1 cellular context compared by ENCODE assay signal in the genomic region with DNA sequence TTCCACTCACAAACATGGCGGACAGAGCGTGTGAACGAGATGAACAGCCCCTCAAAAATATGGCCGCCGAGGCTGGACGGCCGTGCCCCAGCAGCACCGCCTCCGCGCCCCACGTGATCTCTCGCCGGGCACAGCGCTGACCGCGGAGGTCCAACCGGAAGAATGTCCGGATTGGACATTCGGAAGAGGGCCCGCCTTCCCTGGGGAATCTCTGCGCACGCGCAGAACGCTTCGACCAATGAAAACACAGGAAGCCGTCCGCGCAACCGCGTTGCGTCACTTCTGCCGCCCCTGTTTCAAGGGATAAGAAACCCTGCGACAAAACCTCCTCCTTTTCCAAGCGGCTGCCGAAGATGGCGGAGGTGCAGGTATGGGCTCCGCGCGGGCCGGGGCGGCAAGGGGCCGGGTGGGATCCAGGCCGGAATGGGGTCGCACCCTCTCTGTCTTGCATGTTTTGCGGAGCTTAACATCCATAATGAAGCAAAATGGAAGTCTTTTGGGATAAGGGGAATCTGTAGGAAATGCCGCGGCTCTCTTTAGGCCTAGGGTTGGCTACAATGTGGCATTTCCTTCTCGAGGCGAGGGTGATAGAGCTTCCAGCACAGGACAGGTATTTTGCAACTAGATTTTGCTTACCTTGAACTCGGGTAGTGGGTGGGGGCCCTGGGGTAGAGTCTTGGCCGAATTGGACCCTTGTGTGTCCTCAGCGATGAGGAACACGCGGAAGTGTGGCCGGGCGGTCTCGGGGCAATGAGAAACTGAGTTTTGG.
TF ChIP-seq lines count a peak whose summit lies in the region.

A gene (plus strand): TSS at position 332 of the 769 bp plus-strand sequence. CDS start 22 bp downstream, at position 354.

TF ChIP-seq in K562, 482 proteins besides CTCF, POLR2A, EP300 and RAD21 (continued from another document and continues in another):
- TF ChIP-seq, protein P1, sequence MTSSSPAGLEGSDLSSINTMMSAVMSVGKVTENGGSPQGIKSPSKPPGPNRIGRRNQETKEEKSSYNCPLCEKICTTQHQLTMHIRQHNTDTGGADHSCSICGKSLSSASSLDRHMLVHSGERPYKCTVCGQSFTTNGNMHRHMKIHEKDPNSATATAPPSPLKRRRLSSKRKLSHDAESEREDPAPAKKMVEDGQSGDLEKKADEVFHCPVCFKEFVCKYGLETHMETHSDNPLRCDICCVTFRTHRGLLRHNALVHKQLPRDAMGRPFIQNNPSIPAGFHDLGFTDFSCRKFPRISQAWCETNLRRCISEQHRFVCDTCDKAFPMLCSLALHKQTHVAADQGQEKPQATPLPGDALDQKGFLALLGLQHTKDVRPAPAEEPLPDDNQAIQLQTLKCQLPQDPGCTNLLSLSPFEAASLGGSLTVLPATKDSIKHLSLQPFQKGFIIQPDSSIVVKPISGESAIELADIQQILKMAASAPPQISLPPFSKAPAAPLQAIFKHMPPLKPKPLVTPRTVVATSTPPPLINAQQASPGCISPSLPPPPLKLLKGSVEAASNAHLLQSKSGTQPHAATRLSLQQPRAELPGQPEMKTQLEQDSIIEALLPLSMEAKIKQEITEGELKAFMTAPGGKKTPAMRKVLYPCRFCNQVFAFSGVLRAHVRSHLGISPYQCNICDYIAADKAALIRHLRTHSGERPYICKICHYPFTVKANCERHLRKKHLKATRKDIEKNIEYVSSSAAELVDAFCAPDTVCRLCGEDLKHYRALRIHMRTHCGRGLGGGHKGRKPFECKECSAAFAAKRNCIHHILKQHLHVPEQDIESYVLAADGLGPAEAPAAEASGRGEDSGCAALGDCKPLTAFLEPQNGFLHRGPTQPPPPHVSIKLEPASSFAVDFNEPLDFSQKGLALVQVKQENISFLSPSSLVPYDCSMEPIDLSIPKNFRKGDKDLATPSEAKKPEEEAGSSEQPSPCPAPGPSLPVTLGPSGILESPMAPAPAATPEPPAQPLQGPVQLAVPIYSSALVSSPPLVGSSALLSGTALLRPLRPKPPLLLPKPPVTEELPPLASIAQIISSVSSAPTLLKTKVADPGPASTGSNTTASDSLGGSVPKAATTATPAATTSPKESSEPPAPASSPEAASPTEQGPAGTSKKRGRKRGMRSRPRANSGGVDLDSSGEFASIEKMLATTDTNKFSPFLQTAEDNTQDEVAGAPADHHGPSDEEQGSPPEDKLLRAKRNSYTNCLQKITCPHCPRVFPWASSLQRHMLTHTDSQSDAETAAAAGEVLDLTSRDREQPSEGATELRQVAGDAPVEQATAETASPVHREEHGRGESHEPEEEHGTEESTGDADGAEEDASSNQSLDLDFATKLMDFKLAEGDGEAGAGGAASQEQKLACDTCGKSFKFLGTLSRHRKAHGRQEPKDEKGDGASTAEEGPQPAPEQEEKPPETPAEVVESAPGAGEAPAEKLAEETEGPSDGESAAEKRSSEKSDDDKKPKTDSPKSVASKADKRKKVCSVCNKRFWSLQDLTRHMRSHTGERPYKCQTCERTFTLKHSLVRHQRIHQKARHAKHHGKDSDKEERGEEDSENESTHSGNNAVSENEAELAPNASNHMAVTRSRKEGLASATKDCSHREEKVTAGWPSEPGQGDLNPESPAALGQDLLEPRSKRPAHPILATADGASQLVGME (CRISPR knock-in tag; IDR thresholded peaks at IDR 0.05), result no peak
- no peak for TF ChIP-seq IFI16 (CRISPR knock-in tag; IDR thresholded peaks at IDR 0.05)
- no peak for TF ChIP-seq PTRF (tag; IDR thresholded peaks at IDR 0.05)
- TF ChIP-seq, protein P2, sequence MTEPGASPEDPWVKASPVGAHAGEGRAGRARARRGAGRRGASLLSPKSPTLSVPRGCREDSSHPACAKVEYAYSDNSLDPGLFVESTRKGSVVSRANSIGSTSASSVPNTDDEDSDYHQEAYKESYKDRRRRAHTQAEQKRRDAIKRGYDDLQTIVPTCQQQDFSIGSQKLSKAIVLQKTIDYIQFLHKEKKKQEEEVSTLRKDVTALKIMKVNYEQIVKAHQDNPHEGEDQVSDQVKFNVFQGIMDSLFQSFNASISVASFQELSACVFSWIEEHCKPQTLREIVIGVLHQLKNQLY (CRISPR knock-in tag; conservative IDR thresholded peaks at IDR 0.05), result peak in 1 of 2 experiments; percentile 12; a peak in 1 of 4 replicates
- TF ChIP-seq FOXM1 (IDR thresholded peaks at IDR 0.05; ENCODE audit: low read depth), result 0 out of 2 replicates have a peak, but pooled peaks have one; percentile 19
- TF ChIP-seq FOXM1 (CRISPR knock-in tag; IDR thresholded peaks at IDR 0.05; ENCODE audit: low read depth), result no peak
- TF ChIP-seq, protein P3, sequence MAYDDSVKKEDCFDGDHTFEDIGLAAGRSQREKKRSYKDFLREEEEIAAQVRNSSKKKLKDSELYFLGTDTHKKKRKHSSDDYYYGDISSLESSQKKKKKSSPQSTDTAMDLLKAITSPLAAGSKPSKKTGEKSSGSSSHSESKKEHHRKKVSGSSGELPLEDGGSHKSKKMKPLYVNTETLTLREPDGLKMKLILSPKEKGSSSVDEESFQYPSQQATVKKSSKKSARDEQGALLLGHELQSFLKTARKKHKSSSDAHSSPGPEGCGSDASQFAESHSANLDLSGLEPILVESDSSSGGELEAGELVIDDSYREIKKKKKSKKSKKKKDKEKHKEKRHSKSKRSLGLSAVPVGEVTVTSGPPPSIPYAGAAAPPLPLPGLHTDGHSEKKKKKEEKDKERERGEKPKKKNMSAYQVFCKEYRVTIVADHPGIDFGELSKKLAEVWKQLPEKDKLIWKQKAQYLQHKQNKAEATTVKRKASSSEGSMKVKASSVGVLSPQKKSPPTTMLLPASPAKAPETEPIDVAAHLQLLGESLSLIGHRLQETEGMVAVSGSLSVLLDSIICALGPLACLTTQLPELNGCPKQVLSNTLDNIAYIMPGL (CRISPR knock-in tag; IDR thresholded peaks at IDR 0.05), result peak; percentile 74; the same call in 1 of the 2 replicates
- TF ChIP-seq, protein P4, sequence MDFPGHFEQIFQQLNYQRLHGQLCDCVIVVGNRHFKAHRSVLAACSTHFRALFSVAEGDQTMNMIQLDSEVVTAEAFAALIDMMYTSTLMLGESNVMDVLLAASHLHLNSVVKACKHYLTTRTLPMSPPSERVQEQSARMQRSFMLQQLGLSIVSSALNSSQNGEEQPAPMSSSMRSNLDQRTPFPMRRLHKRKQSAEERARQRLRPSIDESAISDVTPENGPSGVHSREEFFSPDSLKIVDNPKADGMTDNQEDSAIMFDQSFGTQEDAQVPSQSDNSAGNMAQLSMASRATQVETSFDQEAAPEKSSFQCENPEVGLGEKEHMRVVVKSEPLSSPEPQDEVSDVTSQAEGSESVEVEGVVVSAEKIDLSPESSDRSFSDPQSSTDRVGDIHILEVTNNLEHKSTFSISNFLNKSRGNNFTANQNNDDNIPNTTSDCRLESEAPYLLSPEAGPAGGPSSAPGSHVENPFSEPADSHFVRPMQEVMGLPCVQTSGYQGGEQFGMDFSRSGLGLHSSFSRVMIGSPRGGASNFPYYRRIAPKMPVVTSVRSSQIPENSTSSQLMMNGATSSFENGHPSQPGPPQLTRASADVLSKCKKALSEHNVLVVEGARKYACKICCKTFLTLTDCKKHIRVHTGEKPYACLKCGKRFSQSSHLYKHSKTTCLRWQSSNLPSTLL (IDR thresholded peaks at IDR 0.05), result no peak
- peak; percentile 98 for TF ChIP-seq RAD51 (IDR thresholded peaks at IDR 0.05; ENCODE audit: borderline replicate concordance, low read depth)
- no peak for TF ChIP-seq TRIM28 (IDR thresholded peaks at IDR 0.05)
- TF ChIP-seq ZNF589 (CRISPR knock-in tag; IDR thresholded peaks at IDR 0.05; ENCODE audit: low read depth), result peak; percentile 83; the same call in 1 of the 2 replicates
- TF ChIP-seq BRCA1 (IDR thresholded peaks at IDR 0.05), result no peak
- no peak for TF ChIP-seq BRCA1 (CRISPR knock-in tag; IDR thresholded peaks at IDR 0.05)
- TF ChIP-seq, protein P5, sequence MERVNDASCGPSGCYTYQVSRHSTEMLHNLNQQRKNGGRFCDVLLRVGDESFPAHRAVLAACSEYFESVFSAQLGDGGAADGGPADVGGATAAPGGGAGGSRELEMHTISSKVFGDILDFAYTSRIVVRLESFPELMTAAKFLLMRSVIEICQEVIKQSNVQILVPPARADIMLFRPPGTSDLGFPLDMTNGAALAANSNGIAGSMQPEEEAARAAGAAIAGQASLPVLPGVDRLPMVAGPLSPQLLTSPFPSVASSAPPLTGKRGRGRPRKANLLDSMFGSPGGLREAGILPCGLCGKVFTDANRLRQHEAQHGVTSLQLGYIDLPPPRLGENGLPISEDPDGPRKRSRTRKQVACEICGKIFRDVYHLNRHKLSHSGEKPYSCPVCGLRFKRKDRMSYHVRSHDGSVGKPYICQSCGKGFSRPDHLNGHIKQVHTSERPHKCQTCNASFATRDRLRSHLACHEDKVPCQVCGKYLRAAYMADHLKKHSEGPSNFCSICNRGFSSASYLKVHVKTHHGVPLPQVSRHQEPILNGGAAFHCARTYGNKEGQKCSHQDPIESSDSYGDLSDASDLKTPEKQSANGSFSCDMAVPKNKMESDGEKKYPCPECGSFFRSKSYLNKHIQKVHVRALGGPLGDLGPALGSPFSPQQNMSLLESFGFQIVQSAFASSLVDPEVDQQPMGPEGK (CRISPR knock-in tag; IDR thresholded peaks at IDR 0.05; ENCODE audit: borderline replicate concordance), result no peak
- TF ChIP-seq, protein P6, sequence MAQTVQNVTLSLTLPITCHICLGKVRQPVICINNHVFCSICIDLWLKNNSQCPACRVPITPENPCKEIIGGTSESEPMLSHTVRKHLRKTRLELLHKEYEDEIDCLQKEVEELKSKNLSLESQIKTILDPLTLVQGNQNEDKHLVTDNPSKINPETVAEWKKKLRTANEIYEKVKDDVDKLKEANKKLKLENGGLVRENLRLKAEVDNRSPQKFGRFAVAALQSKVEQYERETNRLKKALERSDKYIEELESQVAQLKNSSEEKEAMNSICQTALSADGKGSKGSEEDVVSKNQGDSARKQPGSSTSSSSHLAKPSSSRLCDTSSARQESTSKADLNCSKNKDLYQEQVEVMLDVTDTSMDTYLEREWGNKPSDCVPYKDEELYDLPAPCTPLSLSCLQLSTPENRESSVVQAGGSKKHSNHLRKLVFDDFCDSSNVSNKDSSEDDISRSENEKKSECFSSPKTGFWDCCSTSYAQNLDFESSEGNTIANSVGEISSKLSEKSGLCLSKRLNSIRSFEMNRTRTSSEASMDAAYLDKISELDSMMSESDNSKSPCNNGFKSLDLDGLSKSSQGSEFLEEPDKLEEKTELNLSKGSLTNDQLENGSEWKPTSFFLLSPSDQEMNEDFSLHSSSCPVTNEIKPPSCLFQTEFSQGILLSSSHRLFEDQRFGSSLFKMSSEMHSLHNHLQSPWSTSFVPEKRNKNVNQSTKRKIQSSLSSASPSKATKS (CRISPR knock-in tag; IDR thresholded peaks at IDR 0.05), result no peak
- TF ChIP-seq, protein P7, sequence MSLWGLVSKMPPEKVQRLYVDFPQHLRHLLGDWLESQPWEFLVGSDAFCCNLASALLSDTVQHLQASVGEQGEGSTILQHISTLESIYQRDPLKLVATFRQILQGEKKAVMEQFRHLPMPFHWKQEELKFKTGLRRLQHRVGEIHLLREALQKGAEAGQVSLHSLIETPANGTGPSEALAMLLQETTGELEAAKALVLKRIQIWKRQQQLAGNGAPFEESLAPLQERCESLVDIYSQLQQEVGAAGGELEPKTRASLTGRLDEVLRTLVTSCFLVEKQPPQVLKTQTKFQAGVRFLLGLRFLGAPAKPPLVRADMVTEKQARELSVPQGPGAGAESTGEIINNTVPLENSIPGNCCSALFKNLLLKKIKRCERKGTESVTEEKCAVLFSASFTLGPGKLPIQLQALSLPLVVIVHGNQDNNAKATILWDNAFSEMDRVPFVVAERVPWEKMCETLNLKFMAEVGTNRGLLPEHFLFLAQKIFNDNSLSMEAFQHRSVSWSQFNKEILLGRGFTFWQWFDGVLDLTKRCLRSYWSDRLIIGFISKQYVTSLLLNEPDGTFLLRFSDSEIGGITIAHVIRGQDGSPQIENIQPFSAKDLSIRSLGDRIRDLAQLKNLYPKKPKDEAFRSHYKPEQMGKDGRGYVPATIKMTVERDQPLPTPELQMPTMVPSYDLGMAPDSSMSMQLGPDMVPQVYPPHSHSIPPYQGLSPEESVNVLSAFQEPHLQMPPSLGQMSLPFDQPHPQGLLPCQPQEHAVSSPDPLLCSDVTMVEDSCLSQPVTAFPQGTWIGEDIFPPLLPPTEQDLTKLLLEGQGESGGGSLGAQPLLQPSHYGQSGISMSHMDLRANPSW (CRISPR knock-in tag; IDR thresholded peaks at IDR 0.05), result no peak
- TF ChIP-seq SMARCE1 (IDR thresholded peaks at IDR 0.05), result no peak
- TF ChIP-seq POLR2H (tag; IDR thresholded peaks at IDR 0.05; ENCODE audit: low read depth), result peak; percentile 98
- no peak for TF ChIP-seq POLR3A (IDR thresholded peaks at IDR 0.05; ENCODE audit: borderline replicate concordance, extremely low read depth, insufficient read depth, insufficient read length)
- TF ChIP-seq ZSCAN29 (IDR thresholded peaks at IDR 0.05), result no peak
- TF ChIP-seq GTF2A2 (tag; IDR thresholded peaks at IDR 0.05), result peak; percentile 63; the same call in 1 of the 2 replicates
- TF ChIP-seq, protein P8, sequence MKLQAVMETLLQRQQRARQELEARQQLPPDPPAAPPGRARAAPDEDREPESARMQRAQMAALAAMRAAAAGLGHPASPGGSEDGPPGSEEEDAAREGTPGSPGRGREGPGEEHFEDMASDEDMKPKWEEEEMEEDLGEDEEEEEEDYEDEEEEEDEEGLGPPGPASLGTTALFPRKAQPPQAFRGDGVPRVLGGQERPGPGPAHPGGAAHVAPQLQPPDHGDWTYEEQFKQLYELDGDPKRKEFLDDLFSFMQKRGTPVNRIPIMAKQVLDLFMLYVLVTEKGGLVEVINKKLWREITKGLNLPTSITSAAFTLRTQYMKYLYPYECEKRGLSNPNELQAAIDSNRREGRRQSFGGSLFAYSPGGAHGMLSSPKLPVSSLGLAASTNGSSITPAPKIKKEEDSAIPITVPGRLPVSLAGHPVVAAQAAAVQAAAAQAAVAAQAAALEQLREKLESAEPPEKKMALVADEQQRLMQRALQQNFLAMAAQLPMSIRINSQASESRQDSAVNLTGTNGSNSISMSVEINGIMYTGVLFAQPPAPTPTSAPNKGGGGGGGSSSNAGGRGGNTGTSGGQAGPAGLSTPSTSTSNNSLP (IDR thresholded peaks at IDR 0.05; ENCODE audit: borderline replicate concordance, low read depth, low read length), result no peak
- TF ChIP-seq NELFE (IDR thresholded peaks at IDR 0.05; ENCODE audit: insufficient read depth, insufficient read length), result no peak
- TF ChIP-seq NR2C2 (CRISPR knock-in tag; IDR thresholded peaks at IDR 0.05), result no peak
- TF ChIP-seq NR2C2 (tag; IDR thresholded peaks at IDR 0.05), result peak; percentile 83
- no peak for TF ChIP-seq MAFG (tag; conservative IDR thresholded peaks at IDR 0.05)
- TF ChIP-seq NR3C1 (CRISPR knock-in tag; IDR thresholded peaks at IDR 0.05), result no peak
- TF ChIP-seq KLF1 (tag; IDR thresholded peaks at IDR 0.05), result peak; percentile 33; the same call in 1 of the 2 replicates
- TF ChIP-seq BCOR (IDR thresholded peaks at IDR 0.05), result no peak
- TF ChIP-seq, protein P9, sequence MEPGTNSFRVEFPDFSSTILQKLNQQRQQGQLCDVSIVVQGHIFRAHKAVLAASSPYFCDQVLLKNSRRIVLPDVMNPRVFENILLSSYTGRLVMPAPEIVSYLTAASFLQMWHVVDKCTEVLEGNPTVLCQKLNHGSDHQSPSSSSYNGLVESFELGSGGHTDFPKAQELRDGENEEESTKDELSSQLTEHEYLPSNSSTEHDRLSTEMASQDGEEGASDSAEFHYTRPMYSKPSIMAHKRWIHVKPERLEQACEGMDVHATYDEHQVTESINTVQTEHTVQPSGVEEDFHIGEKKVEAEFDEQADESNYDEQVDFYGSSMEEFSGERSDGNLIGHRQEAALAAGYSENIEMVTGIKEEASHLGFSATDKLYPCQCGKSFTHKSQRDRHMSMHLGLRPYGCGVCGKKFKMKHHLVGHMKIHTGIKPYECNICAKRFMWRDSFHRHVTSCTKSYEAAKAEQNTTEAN (CRISPR knock-in tag; IDR thresholded peaks at IDR 0.05), result no peak; the same call in 1 of the 2 replicates
